In the genomic region with DNA sequence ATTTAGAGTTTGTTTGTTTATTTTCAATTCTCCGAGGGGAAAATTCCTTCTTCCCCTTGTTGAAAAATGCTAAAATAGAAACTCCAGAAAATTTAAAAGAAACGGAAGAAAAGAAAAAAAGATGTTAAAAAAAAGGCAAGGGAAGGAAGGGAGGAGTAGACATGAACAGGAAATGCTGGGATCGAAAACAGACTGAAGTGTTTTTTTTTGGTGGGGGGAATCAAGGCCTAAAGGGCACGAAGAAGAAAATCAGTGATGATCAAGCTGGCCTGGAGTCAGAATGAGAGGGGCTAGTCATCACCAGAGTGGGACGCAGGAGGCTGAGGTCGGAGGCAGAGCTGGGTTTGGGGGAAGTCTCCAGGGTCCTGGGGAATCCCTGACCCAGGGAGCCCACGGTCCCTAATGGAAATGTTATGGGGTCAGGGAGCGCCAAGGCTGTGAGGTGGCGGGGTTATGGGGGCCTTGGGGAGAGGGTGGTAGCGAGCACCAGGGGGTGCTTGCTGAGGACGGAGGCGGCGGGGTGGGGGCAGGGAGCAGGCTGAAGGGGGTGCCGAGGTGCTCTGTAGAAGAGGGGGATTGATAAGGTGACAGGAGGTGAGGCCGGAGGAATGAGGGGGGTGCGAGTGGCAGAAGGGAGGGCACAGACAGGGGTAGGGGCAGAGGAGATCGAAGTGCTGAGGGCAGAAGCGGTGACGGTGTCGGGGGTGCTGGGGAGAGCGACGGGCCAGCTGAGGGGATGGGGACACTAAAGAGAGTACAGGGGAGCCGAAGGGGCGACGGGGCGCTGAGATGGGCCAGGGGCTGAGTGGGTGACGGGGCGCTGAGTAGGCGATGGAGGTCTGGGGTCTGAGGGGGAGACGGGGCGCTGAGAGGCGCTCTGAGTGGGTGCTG, we compare ENCODE assay signal across 8 cellular contexts. TPM values are rescaled to one million over a fixed set of nuclear protein-coding genes. Genes with fewer than 3 reads are reported as not detected.
DNase-seq lines count a peak whose midpoint lies in the region; ATAC-seq and TF ChIP-seq lines count a peak whose summit lies in the region.

No MANE protein-coding gene starts in this region.

- peak overlapping the region; percentile 95 to 97 for H3K27ac ChIP-seq in prostate gland

- no peak for TF ChIP-seq POLR2A in NB4 (IDR thresholded peaks at IDR 0.05; ENCODE audit: extremely low read depth, insufficient read length)
- TF ChIP-seq POLR2A in prostate gland (IDR thresholded peaks at IDR 0.05) = no peak

- intact Hi-C loops in head of caudate nucleus (cut with DNase I) = no loop called here
- intact Hi-C loops in prostate gland (cut with DNase I) = loop anchor here (10.0 kb wide), 1 partner anchor 52 kb away; no protein-coding TSS in a partner anchor

- peaks cover 17% of the 10 kb centered on the region for H3K4me1 ChIP-seq in prostate gland (replicated peaks)

- no peaks in the 10 kb centered on the region for H3K27me3 ChIP-seq in prostate gland (replicated peaks; ENCODE audit: insufficient read depth)

- H3K36me3 ChIP-seq in prostate gland = peaks cover 2 to 14% of the 10 kb centered on the region in 2 donors

- peaks cover 96% of the 10 kb centered on the region for H3K36me3 Mint-ChIP-seq in activated T-helper 17 cell treated with anti-CD3 and anti-CD28 coated beads, Interleukin-2, amount 50 U/mL, for 72 hours (ENCODE audit: low read depth)

- peaks cover 32% of the 10 kb centered on the region for H3K4me1 Mint-ChIP-seq in activated T-helper 17 cell treated with anti-CD3 and anti-CD28 coated beads, Interleukin-2, amount 50 U/mL, for 72 hours

- H3K9me3 Mint-ChIP-seq in activated T-helper 17 cell treated with anti-CD3 and anti-CD28 coated beads, Interleukin-2, amount 50 U/mL, for 72 hours = peaks cover 13% of the 10 kb centered on the region

- TF ChIP-seq CTCF in NB4 (IDR thresholded peaks at IDR 0.05; ENCODE audit: low read depth, low read length) (no peak), prostate gland (IDR thresholded peaks at IDR 0.05) (no peak)

- WGBS in prostate gland = 3% methylated on average over 32 of the region's 32 CpGs

- H3K9me3 ChIP-seq in prostate gland = no peaks in the 10 kb centered on the region

- peak; percentile 58 for ATAC-seq in activated T-helper 17 cell treated with anti-CD3 and anti-CD28 coated beads, Interleukin-2, amount 50 U/mL, for 72 hours (replicated peaks)

- H3K4me3 ChIP-seq in NB4 (ENCODE audit: low read depth, low read length) = peak overlapping the region; percentile 75
- H3K4me3 ChIP-seq in prostate gland = peak overlapping the region; percentile 71 to 84

- no peaks in the 10 kb centered on the region for H3K27me3 Mint-ChIP-seq in activated T-helper 17 cell treated with anti-CD3 and anti-CD28 coated beads, Interleukin-2, amount 50 U/mL, for 72 hours

- DNase-seq in CD1c-positive myeloid dendritic cell (ENCODE audit: extremely low spot score) (peak; percentile 59), NB4 (ENCODE audit: low read depth) (peak; percentile 48), head of caudate nucleus (peak in 34 of 42 donors; percentile 9 to 61 (median 26)), prostate gland (ENCODE audit: low spot score) (peak; percentile 38), DMS153 treated with DMSO at 0.1 percent for 48 hours (lab: John Stamatoyannopoulos, UW; ENCODE audit: unreplicated experiment) (no peak), MV-4-11 (lab: John Stamatoyannopoulos, UW) (no peak)
- DNase-seq in central memory CD4-positive, alpha-beta T cell = no peak

- peak overlapping the region; percentile 98 for H3K4me3 Mint-ChIP-seq in activated T-helper 17 cell treated with anti-CD3 and anti-CD28 coated beads, Interleukin-2, amount 50 U/mL, for 72 hours

- H3K27ac Mint-ChIP-seq in activated T-helper 17 cell treated with anti-CD3 and anti-CD28 coated beads, Interleukin-2, amount 50 U/mL, for 72 hours = peak overlapping the region; percentile 100

RNA-seq across cellular contexts. Expression of a gene that starts 0.7 kb away (rescaled TPM):
- total RNA-seq in activated T-helper 17 cell treated with anti-CD3 and anti-CD28 coated beads, Interleukin-2, amount 50 U/mL, for 72 hours = 10 to 100 TPM; 32.8 to 54.9 TPM
- 10 to 100 TPM; 25.6 to 32.7 TPM for total RNA-seq in prostate gland

RNA-seq across cellular contexts. Expression of a gene that starts 57.9 kb away (rescaled TPM):
- 10 to 100 TPM; 35.6 to 56.3 TPM for total RNA-seq in activated T-helper 17 cell treated with anti-CD3 and anti-CD28 coated beads, Interleukin-2, amount 50 U/mL, for 72 hours
- total RNA-seq in prostate gland = 10 to 100 TPM; 32.9 to 35.0 TPM

Comparison
In these comparisons a context has a peak if more than half of its experiments do, and no peak if none do; other contexts are left out.
1. DNase-seq: peak in CD1c-positive myeloid dendritic cell (single experiment), NB4 (single experiment), head of caudate nucleus (34 of 42) and prostate gland (single experiment); none in central memory CD4-positive, alpha-beta T cell (single experiment), DMS153 treated with DMSO at 0.1 percent for 48 hours (single experiment) and MV-4-11 (single experiment).